ENCODE assay signal across 11 cellular contexts in genomic region chr14:41280745-41281144, GRCh38.
DNase-seq lines count a peak whose midpoint lies in the region; ATAC-seq and TF ChIP-seq lines count a peak whose summit lies in the region.
"Had no signal": no experiment of that assay in that cellular context is flagged by ENCODE, and none has a peak within 500 bp of the region (broad histone marks: within the 10 kb centered on the region; RNA-seq: fewer than 3 reads in every experiment).

No MANE protein-coding gene starts in this region.

- H4K20me1 ChIP-seq in PC-3 (ENCODE audit: low read length) = no peaks in the 10 kb centered on the region

- H3K4me1 Mint-ChIP-seq in activated T-helper 17 cell treated with anti-CD3 and anti-CD28 coated beads, Interleukin-2, amount 50 U/mL, for 72 hours = no peaks in the 10 kb centered on the region
- no peaks in the 10 kb centered on the region for H3K4me1 Mint-ChIP-seq in naive thymus-derived CD8-positive, alpha-beta T cell

- H3K9me3 ChIP-seq in A673 (ENCODE audit: low read depth, low read length, poor library complexity, severe bottlenecking) = no peaks in the 10 kb centered on the region
- H3K9me3 ChIP-seq in PC-3 (ENCODE audit: low read length) = no peaks in the 10 kb centered on the region
- H3K9me3 ChIP-seq in aorta (ENCODE audit: control insufficient read depth, low read length) = no peaks in the 10 kb centered on the region
- H3K9me3 ChIP-seq: neutrophil, Peyer's patch had no signal

- no peak overlapping the region for H3K4me3 Mint-ChIP-seq in activated T-helper 17 cell treated with anti-CD3 and anti-CD28 coated beads, Interleukin-2, amount 50 U/mL, for 72 hours
- no peak overlapping the region for H3K4me3 Mint-ChIP-seq in naive thymus-derived CD8-positive, alpha-beta T cell

- no peaks in the 10 kb centered on the region for H3F3A ChIP-seq in PC-3 (ENCODE audit: low read length, unreplicated experiment)

- no peaks in the 10 kb centered on the region for H3K9me2 ChIP-seq in PC-3 (replicated peaks; ENCODE audit: low read length)

- intact Hi-C loops in A673 (cut with micrococcal nuclease; ENCODE audit: unreplicated experiment) = loop anchor here (2.0 kb wide), 1 partner anchor 320 kb away; no protein-coding TSS in a partner anchor
- intact Hi-C loops in PC-3 (cut with micrococcal nuclease) = loop anchor here (1.0 kb wide), 2 partner anchors 306 to 321 kb away; no protein-coding TSS in a partner anchor
- intact Hi-C loops in aorta (cut with DNase I) = no loop called here

- no peak overlapping the region for H3K4me2 ChIP-seq in PC-3 (ENCODE audit: low read length)

- H2AFZ ChIP-seq in PC-3 (ENCODE audit: low read length) = no peak overlapping the region

- H3K4me3 ChIP-seq in A673 (ENCODE audit: low read depth, low read length, poor library complexity, severe bottlenecking) = no peak overlapping the region
- no peak overlapping the region for H3K4me3 ChIP-seq in PC-3 (ENCODE audit: low read length)
- H3K4me3 ChIP-seq in aorta (ENCODE audit: low read length in 2 of 2) = no peak overlapping the region
- H3K4me3 ChIP-seq: Peyer's patch had no signal

- H3K4me1 ChIP-seq in A673 (ENCODE audit: insufficient read depth, low read length, poor library complexity, severe bottlenecking) (no peaks in the 10 kb centered on the region), PC-3 (ENCODE audit: insufficient read depth, low read length) (no peaks in the 10 kb centered on the region), foreskin keratinocyte (no peaks in the 10 kb centered on the region), aorta (ENCODE audit: control insufficient read depth in 1 of 2, insufficient read depth in 2 of 2, low read length in 2 of 2) (no peaks in the 10 kb centered on the region)
- H3K4me1 ChIP-seq: Peyer's patch had no signal

- BruUV-seq in A673 (replicated peaks; lab: Mats Ljungman, UMichigan) (no TSS peak), PC-3 (replicated peaks; lab: Mats Ljungman, UMichigan) (no TSS peak)

- no peaks in the 10 kb centered on the region for H3K36me3 ChIP-seq in A673 (ENCODE audit: insufficient read depth, low read length, poor library complexity, severe bottlenecking)
- H3K36me3 ChIP-seq in PC-3 (ENCODE audit: low read depth, low read length) = no peaks in the 10 kb centered on the region
- no peaks in the 10 kb centered on the region for H3K36me3 ChIP-seq in aorta (ENCODE audit: control insufficient read depth in 1 of 2, insufficient read depth in 2 of 2, low read length in 1 of 2)
- H3K36me3 ChIP-seq: neutrophil, Peyer's patch had no signal

- peaks cover 4% of the 10 kb centered on the region for H3K9me3 Mint-ChIP-seq in activated T-helper 17 cell treated with anti-CD3 and anti-CD28 coated beads, Interleukin-2, amount 50 U/mL, for 72 hours
- H3K9me3 Mint-ChIP-seq in naive thymus-derived CD8-positive, alpha-beta T cell = peaks cover 0 to 22% (median 3%) of the 10 kb centered on the region in 9 donors

- H3K27ac ChIP-seq in A673 (ENCODE audit: low read depth, low read length, poor library complexity, severe bottlenecking) (no peak overlapping the region), PC-3 (ENCODE audit: low read length) (no peak overlapping the region), foreskin keratinocyte (no peak overlapping the region), aorta (ENCODE audit: low read depth in 1 of 2, low read length in 2 of 2) (no peak overlapping the region)
- H3K27ac ChIP-seq: neutrophil, Peyer's patch had no signal

- H3K27me3 Mint-ChIP-seq in activated T-helper 17 cell treated with anti-CD3 and anti-CD28 coated beads, Interleukin-2, amount 50 U/mL, for 72 hours = no peaks in the 10 kb centered on the region
- H3K27me3 Mint-ChIP-seq in naive thymus-derived CD8-positive, alpha-beta T cell = no peaks in the 10 kb centered on the region

- TF ChIP-seq EP300 in Ishikawa (IDR thresholded peaks at IDR 0.05; ENCODE audit: borderline replicate concordance) = no peak

- WGBS in aorta, 2 donors = 3 to 14% methylated on average over 1 of the region's 1 CpG

- H3K36me3 Mint-ChIP-seq in activated T-helper 17 cell treated with anti-CD3 and anti-CD28 coated beads, Interleukin-2, amount 50 U/mL, for 72 hours (ENCODE audit: low read depth) = no peaks in the 10 kb centered on the region
- no peaks in the 10 kb centered on the region for H3K36me3 Mint-ChIP-seq in naive thymus-derived CD8-positive, alpha-beta T cell

- TF ChIP-seq RAD21 in Ishikawa (IDR thresholded peaks at IDR 0.05; ENCODE audit: low read depth) = peak; percentile 70

- TF ChIP-seq CTCF in A673 (conservative IDR thresholded peaks at IDR 0.05; ENCODE audit: low read depth, low read length) (peak; percentile 63), PC-3 (conservative IDR thresholded peaks at IDR 0.05; ENCODE audit: low read depth, low read length) (peak; percentile 66), foreskin keratinocyte (conservative IDR thresholded peaks at IDR 0.05) (peak; percentile 36)

- DNase-seq in A673 (ENCODE audit: low spot score) (peak; percentile 52), PC-3 (peak; percentile 66), foreskin keratinocyte (no peak), aorta (no peak)
- no peak for DNase-seq in naive thymus-derived CD8-positive, alpha-beta T cell
- DNase-seq: Peyer's patch had no signal

- H3K27me3 ChIP-seq in A673 (replicated peaks; ENCODE audit: insufficient read depth, low read depth, low read length, poor library complexity) (no peaks in the 10 kb centered on the region), PC-3 (ENCODE audit: low read length) (no peaks in the 10 kb centered on the region), foreskin keratinocyte (no peaks in the 10 kb centered on the region), aorta (ENCODE audit: control insufficient read depth in 1 of 2, insufficient read depth in 2 of 2, low read length in 1 of 2) (no peaks in the 10 kb centered on the region)
- H3K27me3 ChIP-seq: neutrophil, Peyer's patch had no signal

- ATAC-seq in PC-3 = peak; percentile 62
- no peak for ATAC-seq in foreskin keratinocyte
- ATAC-seq in HG02571 (IDR thresholded peaks at IDR 0.05; ENCODE audit: unreplicated experiment) = no peak
- ATAC-seq in aorta (ENCODE audit: low FRiP score) = no peak
- no peak for ATAC-seq in activated T-helper 17 cell treated with anti-CD3 and anti-CD28 coated beads, Interleukin-2, amount 50 U/mL, for 72 hours (replicated peaks)
- no peak for ATAC-seq in naive thymus-derived CD8-positive, alpha-beta T cell

- H3K27ac Mint-ChIP-seq in activated T-helper 17 cell treated with anti-CD3 and anti-CD28 coated beads, Interleukin-2, amount 50 U/mL, for 72 hours = no peak overlapping the region
- no peak overlapping the region for H3K27ac Mint-ChIP-seq in naive thymus-derived CD8-positive, alpha-beta T cell
- H3K27ac Mint-ChIP-seq: activated T-helper 2 cell treated with anti-CD3 and anti-CD28 coated beads, Interferon-gamma antibody, Interleukin-2, Interleukin-4, amounts not matched to agents 10 μg/mL and 5 μg/mL and 100 μg/mL, durations not matched to agents 14 hours and 24 hours and 36 hours had no signal

- CTCF ChIA-PET in A673 (lab: Charles Lee) (interaction anchor here (0.7 to 1.0 kb wide), 2 partner anchors 320 to 1286 kb away, joined by 3 to 7 read pairs; no protein-coding TSS in a partner anchor), PC-3 (lab: Charles Lee) (interaction anchor here (0.5 to 1.5 kb wide), 5 partner anchors 17 to 681 kb away, joined by 3 to 8 read pairs (median 3); no protein-coding TSS in a partner anchor)

- no peaks in the 10 kb centered on the region for H3K79me2 ChIP-seq in PC-3 (ENCODE audit: low read length)

- POLR2A ChIA-PET in A673 (lab: Charles Lee; ENCODE audit: low non-redundant PET) = no interaction called here
- POLR2A ChIA-PET in PC-3 (lab: Charles Lee; ENCODE audit: unreplicated experiment) = no interaction called here
- POLR2A ChIA-PET in naive thymus-derived CD8-positive, alpha-beta T cell (lab: Charles Lee) = no interaction called here

- no peak overlapping the region for H3K9ac ChIP-seq in PC-3 (ENCODE audit: low read length)

TF ChIP-seq in Ishikawa, 13 proteins besides CTCF, POLR2A, EP300 and RAD21 (continues in another document):
- TF ChIP-seq FOXM1 (IDR thresholded peaks at IDR 0.05; ENCODE audit: borderline replicate concordance, low read depth) (no peak), TCF12 (IDR thresholded peaks at IDR 0.05; ENCODE audit: low read depth) (no peak), TAF1 (IDR thresholded peaks at IDR 0.05; ENCODE audit: low read depth) (no peak), REST (IDR thresholded peaks at IDR 0.05; ENCODE audit: low read depth) (no peak), MAX (IDR thresholded peaks at IDR 0.05) (no peak), YY1 (IDR thresholded peaks at IDR 0.05; ENCODE audit: low read depth) (no peak), NFIC (IDR thresholded peaks at IDR 0.05) (no peak), TEAD4 (IDR thresholded peaks at IDR 0.05) (no peak), ZBTB7A (IDR thresholded peaks at IDR 0.05; ENCODE audit: low read depth) (no peak), CREB1 (IDR thresholded peaks at IDR 0.05; ENCODE audit: low read depth) (no peak), CEBPB (IDR thresholded peaks at IDR 0.05) (no peak), EGR1 (IDR thresholded peaks at IDR 0.05) (no peak)

Comparison
In these comparisons a context has a peak if more than half of its experiments do, and no peak if none do; other contexts are left out.
1. DNase-seq: peak in A673 (single experiment) and PC-3 (single experiment); none in foreskin keratinocyte (0 of 2), aorta (0 of 2) and naive thymus-derived CD8-positive, alpha-beta T cell (0 of 10).
2. intact Hi-C loops: an anchor here in A673 (2.0 kb wide) and PC-3 (1.0 kb wide); none called in aorta.
3. Peak in every context shown above with its lines, with median percentiles within 50 percentile points of each other: CTCF ChIP-seq.